In the genomic region with DNA sequence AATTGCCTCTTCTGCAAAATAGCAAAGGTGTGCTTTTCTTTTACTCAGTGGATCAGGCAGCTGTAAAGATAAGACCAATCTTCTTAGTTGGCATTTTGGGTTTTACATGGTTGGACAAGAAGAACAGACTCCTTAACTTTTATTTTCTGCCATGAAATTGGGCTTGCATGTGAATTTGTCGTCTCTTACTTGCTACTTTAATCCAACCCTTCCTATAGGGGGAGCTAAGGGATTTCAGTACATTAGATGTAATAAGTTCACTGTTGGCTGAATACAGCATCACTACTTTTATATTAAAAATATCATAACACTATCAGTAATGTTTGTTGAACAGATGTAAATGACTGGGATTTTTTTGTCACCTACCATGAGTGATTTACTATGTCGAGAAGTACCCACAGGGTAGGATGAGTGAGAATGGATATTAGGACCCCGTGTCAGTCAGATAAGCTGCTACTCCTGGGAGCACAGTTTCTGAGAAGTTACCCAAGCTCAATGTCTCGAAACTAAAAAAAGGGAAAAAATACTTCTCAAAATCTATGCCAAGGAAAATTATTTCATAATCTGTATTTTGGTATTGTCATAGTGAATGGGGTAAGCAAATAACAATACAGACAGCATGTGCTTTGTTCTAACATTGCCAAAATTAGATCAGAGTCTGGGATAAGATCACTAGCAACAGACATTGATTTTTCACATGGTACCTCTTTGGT, we compare ENCODE assay signal across 8 cellular contexts.
DNase-seq lines count a peak whose midpoint lies in the region; ATAC-seq and TF ChIP-seq lines count a peak whose summit lies in the region.

No MANE protein-coding gene starts in this region.

- DNase-seq in NCI-H82 (lab: John Stamatoyannopoulos, UW) (peak; percentile 36), esophagus squamous epithelium (lab: John Stamatoyannopoulos, UW) (no peak), sciatic nerve (ENCODE audit: low spot score) (no peak), HK-2 (ENCODE audit: unreplicated experiment) (no peak), neuronal stem cell (ENCODE audit: low spot score) (no peak), HPDE6-E6E7 (ENCODE audit: extremely low spot score) (no peak), NK-92 (lab: John Stamatoyannopoulos, UW; ENCODE audit: unreplicated experiment) (no peak)

- H3K27ac ChIP-seq in esophagus squamous epithelium: peak overlapping the region in 3 of 4 donors; percentile 19 to 41 (median 37)
- H3K27ac ChIP-seq in neuronal stem cell (replicated peaks; ENCODE audit: low read length): no peak overlapping the region

- no peak for TF ChIP-seq POLR2A in esophagus squamous epithelium (IDR thresholded peaks at IDR 0.05)

- H3K4me1 ChIP-seq in esophagus squamous epithelium: peaks cover 0 to 27% (median 9%) of the 10 kb centered on the region in 3 donors
- H3K4me1 ChIP-seq in neuronal stem cell (ENCODE audit: control insufficient read depth in 2 of 2, insufficient read depth in 1 of 2, low read depth in 1 of 2, low read length in 2 of 2): peaks cover 0 to 4% of the 10 kb centered on the region in 2 donors

- no peak overlapping the region for H4K91ac ChIP-seq in neuronal stem cell (ENCODE audit: low read depth, low read length, poor library complexity)

- ATAC-seq in sciatic nerve: peak; percentile 94

- H3K4me2 ChIP-seq in neuronal stem cell (ENCODE audit: insufficient read depth, low read length, poor library complexity, severe bottlenecking): no peak overlapping the region

- no peak overlapping the region for H3K14ac ChIP-seq in neuronal stem cell (ENCODE audit: low read length)

- H3K9me3 ChIP-seq in esophagus squamous epithelium: no peaks in the 10 kb centered on the region
- H3K9me3 ChIP-seq in neuronal stem cell (replicated peaks in 1 of 2; ENCODE audit: control insufficient read depth in 2 of 2, insufficient read depth in 1 of 2, low read depth in 1 of 2, low read length in 2 of 2): peaks cover 0 to 5% of the 10 kb centered on the region in 2 donors

- H2BK120ac ChIP-seq in neuronal stem cell (ENCODE audit: low read depth, low read length): no peak overlapping the region

- H3K18ac ChIP-seq in neuronal stem cell (ENCODE audit: low read length): no peak overlapping the region

- H2AK5ac ChIP-seq in neuronal stem cell (ENCODE audit: low read depth, low read length): no peak overlapping the region

- H3K27me3 ChIP-seq in esophagus squamous epithelium (no peaks in the 10 kb centered on the region), neuronal stem cell (ENCODE audit: control insufficient read depth in 3 of 3, insufficient read depth in 3 of 3, low read depth in 1 of 3, low read length in 3 of 3) (no peaks in the 10 kb centered on the region)

- TF ChIP-seq CTCF in GM12875 (IDR thresholded peaks at IDR 0.05; ENCODE audit: borderline replicate concordance, insufficient read depth, low read depth, low read length): peak; percentile 28; the same call in 1 of the 2 replicates
- TF ChIP-seq CTCF in esophagus squamous epithelium (IDR thresholded peaks at IDR 0.05): peak in 4 of 6 experiments; percentile 21 to 57 (median 34)

- no peak overlapping the region for H2AFZ ChIP-seq in neuronal stem cell (ENCODE audit: low read length)

- H3K4ac ChIP-seq in neuronal stem cell (ENCODE audit: low read length): no peak overlapping the region

- H3K79me1 ChIP-seq in neuronal stem cell (ENCODE audit: low read depth, low read length): no peaks in the 10 kb centered on the region

- H2BK12ac ChIP-seq in neuronal stem cell (ENCODE audit: low read length): no peak overlapping the region

- intact Hi-C loops in esophagus squamous epithelium (cut with DNase I): no loop called here
- intact Hi-C loops in sciatic nerve (cut with DNase I): no loop called here

- WGBS in esophagus squamous epithelium, 2 donors: 37 to 51% methylated on average over 4 of the region's 4 CpGs
- no CpG with 5 or more reads among the region's 4 CpGs for WGBS in neuronal stem cell (ENCODE audit: extremely low coverage in 2 of 2, insufficient read length in 2 of 2, insufficient replicate concordance in 1 of 2), 2 donors

- H3K9ac ChIP-seq in neuronal stem cell (ENCODE audit: low read depth, low read length, poor library complexity): no peak overlapping the region

- no peak overlapping the region for H2BK15ac ChIP-seq in neuronal stem cell (ENCODE audit: low read length)

- no peak overlapping the region for H4K8ac ChIP-seq in neuronal stem cell (ENCODE audit: low read depth, low read length)

- no peak overlapping the region for H3K23ac ChIP-seq in neuronal stem cell (ENCODE audit: low read depth, low read length, poor library complexity)

- no peak overlapping the region for H3K4me3 ChIP-seq in GM12875 (ENCODE audit: low read depth, low read length)
- H3K4me3 ChIP-seq in esophagus squamous epithelium: no peak overlapping the region
- no peak overlapping the region for H3K4me3 ChIP-seq in neuronal stem cell (ENCODE audit: low read length in 2 of 2)

- H3K36me3 ChIP-seq in esophagus squamous epithelium (no peaks in the 10 kb centered on the region), neuronal stem cell (replicated peaks in 1 of 2; ENCODE audit: control insufficient read depth in 2 of 2, insufficient read depth in 2 of 2, low read length in 2 of 2) (no peaks in the 10 kb centered on the region)

- no peak overlapping the region for H2BK5ac ChIP-seq in neuronal stem cell (ENCODE audit: low read length)
